9 cellular contexts compared by ENCODE assay signal in the genomic region with DNA sequence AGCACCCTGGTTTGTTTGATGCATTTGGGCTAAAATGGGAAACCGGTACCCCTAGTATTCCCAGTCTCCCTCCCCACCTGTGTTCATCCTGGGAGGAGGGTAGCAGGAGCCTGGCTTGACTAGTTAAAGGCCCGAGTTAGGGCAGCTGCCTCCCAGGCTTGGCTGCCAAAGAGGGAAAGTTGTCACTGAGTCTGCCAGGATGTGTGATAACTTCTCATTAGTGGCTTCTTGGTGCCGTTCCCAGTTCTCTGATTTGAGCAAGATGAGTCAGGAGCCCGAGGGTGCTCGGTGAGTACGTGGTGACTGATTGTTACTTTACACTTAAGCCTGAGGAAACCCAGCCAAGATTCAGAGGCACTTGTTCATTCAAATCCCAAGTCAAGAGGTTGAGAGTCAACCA. TPM values are rescaled to one million over a fixed set of nuclear protein-coding genes. Genes with fewer than 3 reads are reported as not detected.
DNase-seq lines count a peak whose midpoint lies in the region; ATAC-seq and TF ChIP-seq lines count a peak whose summit lies in the region.
"Had no signal": no experiment of that assay in that cellular context is flagged by ENCODE, and none has a peak within 500 bp of the region (broad histone marks: within the 10 kb centered on the region; RNA-seq: fewer than 3 reads in every experiment).

No MANE protein-coding gene starts in this region.

- no peaks in the 10 kb centered on the region for H3K4me1 Mint-ChIP-seq in activated CD8-positive, alpha-beta memory T cell treated with anti-CD3 and anti-CD28 coated beads, Interleukin-2, amount 10 ng/mL, durations not matched to agents 7 days and 5 days

- in situ Hi-C loops in mammary epithelial cell (cut with MboI; ENCODE audit: low sequenced_read_pairs in 2 of 2) = no loop called here

- H3K4me2 ChIP-seq in mammary epithelial cell (ENCODE audit: insufficient read depth, low read depth, low read length) = peak overlapping the region; percentile 15

- 0% methylated on average over 6 of the region's 6 CpGs for WGBS in mammary epithelial cell (ENCODE audit: low coverage, missing lambda C conversion rate)

- TF ChIP-seq CTCF in LNCaP clone FGC (IDR thresholded peaks at IDR 0.05; ENCODE audit: control insufficient read depth, extremely low read depth, insufficient read depth) (no peak), mammary epithelial cell (conservative IDR thresholded peaks at IDR 0.05 in 1 of 2, IDR thresholded peaks at IDR 0.05 in 1 of 2; ENCODE audit: extremely low read depth in 1 of 2, insufficient read depth in 1 of 2, low read depth in 1 of 2, low read length in 2 of 2) (no peak), lower lobe of right lung (IDR thresholded peaks at IDR 0.05) (no peak)

- H3K9me3 ChIP-seq in mammary epithelial cell (replicated peaks; ENCODE audit: insufficient read depth, low read length) = no peaks in the 10 kb centered on the region
- peaks cover 4% of the 10 kb centered on the region for H3K9me3 ChIP-seq in lower lobe of right lung

- CTCF ChIA-PET in mammary epithelial cell (lab: Charles Lee; ENCODE audit: low non-redundant PET) = no interaction called here
- CTCF ChIA-PET in activated CD8-positive, alpha-beta memory T cell treated with anti-CD3 and anti-CD28 coated beads, Interleukin-2, amount 10 ng/mL, durations not matched to agents 7 days and 5 days (lab: Charles Lee) = no interaction called here

- no peaks in the 10 kb centered on the region for H3K27me3 ChIP-seq in ACC112 (ENCODE audit: insufficient read depth, low read length)
- H3K27me3 ChIP-seq in mammary epithelial cell (ENCODE audit: insufficient read depth, low read length) = no peaks in the 10 kb centered on the region
- no peaks in the 10 kb centered on the region for H3K27me3 ChIP-seq in lower lobe of right lung (ENCODE audit: low read depth)

- H3K27ac Mint-ChIP-seq in activated CD8-positive, alpha-beta memory T cell treated with anti-CD3 and anti-CD28 coated beads, Interleukin-2, amount 10 ng/mL, durations not matched to agents 7 days and 5 days = no peak overlapping the region
- H3K27ac Mint-ChIP-seq: CD4-positive, alpha-beta T cell had no signal

- no peak overlapping the region for H3K4me3 ChIP-seq in ACC112 (ENCODE audit: low read depth, low read length)
- no peak overlapping the region for H3K4me3 ChIP-seq in LNCaP clone FGC (ENCODE audit: low read depth, low read length)
- no peak overlapping the region for H3K4me3 ChIP-seq in mammary epithelial cell (replicated peaks in 1 of 3; ENCODE audit: insufficient read depth in 1 of 3, low read depth in 2 of 3, low read length in 3 of 3)
- H3K4me3 ChIP-seq in lower lobe of right lung = no peak overlapping the region

- no TSS peak for BruUV-seq in mammary epithelial cell (replicated peaks; lab: Mats Ljungman, UMichigan)

- no peaks in the 10 kb centered on the region for H3K36me3 Mint-ChIP-seq in activated CD8-positive, alpha-beta memory T cell treated with anti-CD3 and anti-CD28 coated beads, Interleukin-2, amount 10 ng/mL, durations not matched to agents 7 days and 5 days

- DNase-seq in LNCaP clone FGC (ENCODE audit: low read depth) (peak; percentile 62), mammary epithelial cell (peak; percentile 96), lower lobe of right lung (peak; percentile 67), AML-193 (lab: John Stamatoyannopoulos, UW) (no peak)
- DNase-seq in activated CD8-positive, alpha-beta memory T cell treated with anti-CD3 and anti-CD28 coated beads, Interleukin-2, amount 10 ng/mL, durations not matched to agents 7 days and 5 days = no peak
- DNase-seq: CD4-positive, alpha-beta T cell had no signal

- H3K27ac ChIP-seq in ACC112 (ENCODE audit: low read depth, low read length) = 0 out of 2 replicates have a peak overlapping the region, but pooled peaks have one; percentile 13
- no peak overlapping the region for H3K27ac ChIP-seq in mammary epithelial cell (ENCODE audit: insufficient read depth, low read depth, low read length)
- no peak overlapping the region for H3K27ac ChIP-seq in lower lobe of right lung

- no peak overlapping the region for H3K4me3 Mint-ChIP-seq in activated CD8-positive, alpha-beta memory T cell treated with anti-CD3 and anti-CD28 coated beads, Interleukin-2, amount 10 ng/mL, durations not matched to agents 7 days and 5 days
- H3K4me3 Mint-ChIP-seq: CD4-positive, alpha-beta T cell had no signal

- dilution Hi-C loops in mammary epithelial cell (cut with HindIII; ENCODE audit: low sequenced_read_pairs) = no loop called here

- H3K9me3 Mint-ChIP-seq in activated CD8-positive, alpha-beta memory T cell treated with anti-CD3 and anti-CD28 coated beads, Interleukin-2, amount 10 ng/mL, durations not matched to agents 7 days and 5 days (ENCODE audit: low read depth) = no peaks in the 10 kb centered on the region
- H3K9me3 Mint-ChIP-seq: CD4-positive, alpha-beta T cell had no signal

- H3K79me2 ChIP-seq in ACC112 (ENCODE audit: control insufficient read depth, insufficient read depth, low read length, unreplicated experiment) (no peaks in the 10 kb centered on the region), mammary epithelial cell (ENCODE audit: insufficient read depth, low read length) (no peaks in the 10 kb centered on the region)

- no peaks in the 10 kb centered on the region for H4K20me1 ChIP-seq in mammary epithelial cell (ENCODE audit: insufficient read depth, low read length)

- peaks cover 4% of the 10 kb centered on the region for H3K27me3 Mint-ChIP-seq in activated CD8-positive, alpha-beta memory T cell treated with anti-CD3 and anti-CD28 coated beads, Interleukin-2, amount 10 ng/mL, durations not matched to agents 7 days and 5 days
- H3K27me3 Mint-ChIP-seq: CD4-positive, alpha-beta T cell had no signal

- H3K9ac ChIP-seq in mammary epithelial cell (ENCODE audit: insufficient read depth, low read length) = peak overlapping the region; percentile 3

- H2AFZ ChIP-seq in ACC112 (ENCODE audit: low read length, unreplicated experiment) = no peak overlapping the region
- no peak overlapping the region for H2AFZ ChIP-seq in mammary epithelial cell (ENCODE audit: low read depth, low read length)

- peak; percentile 92 to 96 for ATAC-seq in lower lobe of right lung
- no peak for ATAC-seq in HG03045 (IDR thresholded peaks at IDR 0.05; ENCODE audit: unreplicated experiment)
- no peak for ATAC-seq in activated CD8-positive, alpha-beta memory T cell treated with anti-CD3 and anti-CD28 coated beads, Interleukin-2, amount 10 ng/mL, durations not matched to agents 7 days and 5 days
- ATAC-seq in GM18909 (IDR thresholded peaks at IDR 0.05; ENCODE audit: poor library complexity, unreplicated experiment) = no peak

- H3K4me1 ChIP-seq in ACC112 (ENCODE audit: control insufficient read depth, insufficient read depth, low read length, unreplicated experiment) (peaks cover 13% of the 10 kb centered on the region), mammary epithelial cell (ENCODE audit: insufficient read depth, low read length) (peaks cover 29% of the 10 kb centered on the region), lower lobe of right lung (peaks cover 12% of the 10 kb centered on the region)

- intact Hi-C loops in mammary epithelial cell (cut with micrococcal nuclease) (loop anchor here (2.0 kb wide), 1 partner anchor 44 kb away; no protein-coding TSS in a partner anchor), lower lobe of right lung (cut with DNase I) (no loop called here)

- no peaks in the 10 kb centered on the region for H3K36me3 ChIP-seq in ACC112 (ENCODE audit: insufficient read depth, low read length)
- H3K36me3 ChIP-seq in mammary epithelial cell (ENCODE audit: insufficient read depth, low read length) = no peaks in the 10 kb centered on the region
- H3K36me3 ChIP-seq in lower lobe of right lung = no peaks in the 10 kb centered on the region

RNA-seq across cellular contexts. Expression of gene KRT32, which starts 2.5 kb away (rescaled TPM):
- total RNA-seq in mammary epithelial cell (not detected), lower lobe of right lung (not detected)
- polyA plus RNA-seq in mammary epithelial cell = 0.23 TPM
- polyA minus RNA-seq in mammary epithelial cell = not detected
- not detected for total RNA-seq in activated CD8-positive, alpha-beta memory T cell treated with anti-CD3 and anti-CD28 coated beads, Interleukin-2, amount 10 ng/mL, durations not matched to agents 7 days and 5 days
- total RNA-seq: CD4-positive, alpha-beta T cell had no signal

RNA-seq across cellular contexts. Expression of gene KRT35, which starts 16.3 kb away (rescaled TPM):
- total RNA-seq in mammary epithelial cell = not detected
- polyA plus RNA-seq in mammary epithelial cell = not detected
- polyA minus RNA-seq in mammary epithelial cell = not detected
- total RNA-seq in lower lobe of right lung = not detected
- total RNA-seq in activated CD8-positive, alpha-beta memory T cell treated with anti-CD3 and anti-CD28 coated beads, Interleukin-2, amount 10 ng/mL, durations not matched to agents 7 days and 5 days = not detected
- total RNA-seq: CD4-positive, alpha-beta T cell had no signal

RNA-seq across cellular contexts. Expression of gene KRT38, which starts 23.9 kb away (rescaled TPM):
- total RNA-seq in mammary epithelial cell = not detected
- not detected for polyA plus RNA-seq in mammary epithelial cell
- not detected for polyA minus RNA-seq in mammary epithelial cell
- not detected for total RNA-seq in lower lobe of right lung
- total RNA-seq in activated CD8-positive, alpha-beta memory T cell treated with anti-CD3 and anti-CD28 coated beads, Interleukin-2, amount 10 ng/mL, durations not matched to agents 7 days and 5 days = not detected
- total RNA-seq: CD4-positive, alpha-beta T cell had no signal

RNA-seq across cellular contexts. Expression of gene KRT36, which starts 25.0 kb away (rescaled TPM):
- total RNA-seq in mammary epithelial cell (not detected), lower lobe of right lung (not detected)
- polyA plus RNA-seq in mammary epithelial cell = not detected
- not detected for polyA minus RNA-seq in mammary epithelial cell
- total RNA-seq in activated CD8-positive, alpha-beta memory T cell treated with anti-CD3 and anti-CD28 coated beads, Interleukin-2, amount 10 ng/mL, durations not matched to agents 7 days and 5 days = not detected
- total RNA-seq: CD4-positive, alpha-beta T cell had no signal

RNA-seq across cellular contexts. Expression of gene KRT37, which starts 40.3 kb away (rescaled TPM):
- total RNA-seq in mammary epithelial cell (not detected), lower lobe of right lung (not detected)
- not detected for polyA plus RNA-seq in mammary epithelial cell
- polyA minus RNA-seq in mammary epithelial cell = not detected
- not detected for total RNA-seq in activated CD8-positive, alpha-beta memory T cell treated with anti-CD3 and anti-CD28 coated beads, Interleukin-2, amount 10 ng/mL, durations not matched to agents 7 days and 5 days
- total RNA-seq: CD4-positive, alpha-beta T cell had no signal

Comparison
In these comparisons a context has a peak if more than half of its experiments do, and no peak if none do; other contexts are left out.
1. DNase-seq: peak in LNCaP clone FGC (single experiment), mammary epithelial cell (single experiment) and lower lobe of right lung (single experiment); none in AML-193 (0 of 2) and activated CD8-positive, alpha-beta memory T cell treated with anti-CD3 and anti-CD28 coated beads, Interleukin-2, amount 10 ng/mL, durations not matched to agents 7 days and 5 days (single experiment).
2. ATAC-seq: peak in lower lobe of right lung (2 of 2); none in HG03045 (single experiment), activated CD8-positive, alpha-beta memory T cell treated with anti-CD3 and anti-CD28 coated beads, Interleukin-2, amount 10 ng/mL, durations not matched to agents 7 days and 5 days (single experiment) and GM18909 (single experiment).